ENCODE assay signal across 1 cellular context in the genomic region with DNA sequence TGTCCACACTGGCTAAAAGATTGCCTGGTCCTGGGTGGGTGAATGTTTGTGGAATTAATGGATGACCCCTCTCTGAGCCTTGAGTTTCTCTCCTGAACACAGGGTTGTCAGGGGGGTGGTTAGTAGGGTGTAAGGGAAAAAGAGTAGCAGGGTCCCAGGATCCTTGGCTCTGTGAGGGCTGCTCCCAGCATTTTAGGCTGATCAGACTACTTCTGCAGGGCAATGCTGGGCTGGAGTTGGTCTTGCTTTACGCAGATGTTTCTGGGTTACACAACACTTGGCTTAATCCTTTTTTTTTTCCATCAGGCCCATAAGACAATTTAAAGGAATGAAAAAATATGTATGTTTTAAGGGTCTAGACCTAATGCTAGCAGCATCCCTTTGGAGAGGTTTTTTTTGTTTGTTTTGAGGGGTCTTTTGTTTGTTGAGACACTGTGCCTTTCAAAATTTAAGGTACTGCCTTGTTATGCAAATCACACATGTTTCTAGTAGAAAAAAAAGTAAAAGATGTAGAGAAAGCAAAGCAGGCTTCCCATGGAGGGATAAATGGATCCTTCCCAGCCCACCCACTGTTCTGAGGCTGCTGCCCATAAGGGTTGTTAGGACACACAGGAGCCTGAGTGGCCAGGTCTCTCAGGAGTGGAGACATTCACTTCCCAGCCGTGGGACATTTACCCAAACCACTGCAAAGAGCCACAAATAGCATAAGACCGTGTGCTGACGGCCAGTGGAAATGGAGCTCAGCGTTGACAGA.
TF ChIP-seq lines count a peak whose summit lies in the region.

No MANE protein-coding gene starts in this region.

TF ChIP-seq in GM23338, 12 proteins besides CTCF, POLR2A, EP300 and RAD21 (continued from another document):
- TF ChIP-seq ZNF114 (CRISPR knock-in tag; IDR thresholded peaks at IDR 0.05), result no peak
- TF ChIP-seq EZH2 (IDR thresholded peaks at IDR 0.05; ENCODE audit: low read depth, unreplicated experiment), result no peak
- TF ChIP-seq STAT1 (IDR thresholded peaks at IDR 0.05; ENCODE audit: unreplicated experiment), result no peak
- no peak for TF ChIP-seq CREB1 (CRISPR knock-in tag; IDR thresholded peaks at IDR 0.05; ENCODE audit: low read depth)
